10 cellular contexts compared by ENCODE assay signal in the genomic region with DNA sequence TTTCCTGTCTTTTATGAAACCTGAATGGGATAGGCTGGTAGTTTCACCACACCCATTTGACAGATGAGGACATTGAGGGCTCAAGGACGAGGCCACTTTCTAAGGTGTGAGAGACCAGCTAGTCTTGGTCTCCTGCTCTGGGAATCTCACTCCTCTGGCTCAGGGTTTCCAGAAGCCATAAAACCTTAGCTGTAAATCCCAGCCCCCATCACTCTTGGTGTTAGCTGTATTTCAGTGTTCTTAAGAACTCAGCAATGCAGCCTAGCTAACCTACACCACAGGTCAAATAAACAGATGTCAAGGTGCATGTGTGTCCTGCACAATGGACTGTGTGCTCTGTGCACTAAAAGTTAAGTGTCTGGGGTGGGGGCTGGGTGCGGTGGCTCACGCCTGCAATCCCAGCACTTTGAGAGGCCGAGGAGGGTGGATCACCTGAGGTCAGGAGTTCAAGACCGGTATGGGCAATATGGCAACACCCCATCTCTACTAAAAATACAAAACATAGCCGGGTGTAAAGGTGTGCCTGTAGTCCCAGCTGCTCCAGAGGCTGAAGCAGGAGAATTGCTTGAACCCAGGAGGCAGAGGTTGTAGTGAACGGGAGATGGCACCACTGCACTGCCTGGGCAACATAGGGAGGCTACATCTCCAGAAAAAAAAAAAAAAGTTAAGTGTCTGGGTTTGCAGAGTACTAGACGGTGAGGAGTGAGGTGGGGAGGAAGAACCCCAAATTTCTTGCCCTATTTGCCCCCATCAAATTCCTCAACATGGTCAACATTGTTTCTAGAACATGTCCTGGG. TPM values are rescaled to one million over a fixed set of nuclear protein-coding genes. Genes with fewer than 3 reads are reported as not detected.
DNase-seq lines count a peak whose midpoint lies in the region; ATAC-seq and TF ChIP-seq lines count a peak whose summit lies in the region.
"Had no signal": no experiment of that assay in that cellular context is flagged by ENCODE, and none has a peak within 500 bp of the region (broad histone marks: within the 10 kb centered on the region; RNA-seq: fewer than 3 reads in every experiment).

No MANE protein-coding gene starts in this region.

- H3K27me3 ChIP-seq in Panc1 (ENCODE audit: control insufficient read depth, insufficient read depth, low read length), result no peaks in the 10 kb centered on the region
- H3K27me3 ChIP-seq in CD8-positive, alpha-beta memory T cell (ENCODE audit: insufficient read depth, low read length, poor library complexity, severe bottlenecking), result peaks cover 20% of the 10 kb centered on the region

- ATAC-seq in Panc1 (peak; percentile 74), GM18861 (IDR thresholded peaks at IDR 0.05; ENCODE audit: unreplicated experiment) (no peak)
- ATAC-seq: activated T-cell treated with anti-CD3 and anti-CD28 coated beads, Interleukin-2, amount 50 U/mL, for 72 hours had no signal

- POLR2A ChIA-PET in Panc1 (lab: Charles Lee), result interaction anchor here (0.6 kb wide), 1 partner anchor 300 kb away, joined by 5 read pairs; no protein-coding TSS in a partner anchor
- POLR2A ChIA-PET in CD8-positive, alpha-beta memory T cell (lab: Charles Lee), result no interaction called here
- POLR2A ChIA-PET in HEK293T (lab: Yijun Ruan, JAX), result interaction anchor here (8.2 kb wide), 1 partner anchor 13 kb away, joined by 68 read pairs; the partner anchor contains the start of gene POP7

- CTCF ChIA-PET in Panc1 (lab: Charles Lee), result interaction anchor here (0.7 to 1.6 kb wide), 2 partner anchors 14 to 475 kb away, joined by 3 to 6 read pairs; partner anchors contain the start of gene POP7
- CTCF ChIA-PET in CD8-positive, alpha-beta memory T cell (lab: Charles Lee), result interaction anchor here (1.1 to 1.7 kb wide), 2 partner anchors 14 to 27 kb away, joined by 3 to 4 read pairs; partner anchors contain the start of gene POP7
- CTCF ChIA-PET in HEK293T (lab: Yijun Ruan, JAX), result interaction anchor here (0.7 kb wide), 1 partner anchor 107 kb away, joined by 3 read pairs; the partner anchor contains the start of gene MOSPD3

- H3K27ac ChIP-seq in Panc1 (ENCODE audit: low read length), result no peak overlapping the region
- H3K27ac ChIP-seq in CD8-positive, alpha-beta memory T cell (ENCODE audit: low read depth, low read length), result no peak overlapping the region

- in situ Hi-C loops in Panc1 (cut with HindIII; ENCODE audit: low pct_unique_long_range_greater_than_20kb, low sequenced_read_pairs), result loop anchor here (25.0 kb wide), 1 partner anchor 118 kb away; the partner anchor contains the start of gene EPHB4

- peaks cover 6% of the 10 kb centered on the region for H3K9me3 Mint-ChIP-seq in osteocyte (ENCODE audit: unreplicated experiment)
- peaks cover 0 to 13% (median 12%) of the 10 kb centered on the region in 5 donors for H3K9me3 Mint-ChIP-seq in CD8-positive, alpha-beta memory T cell

- no peak overlapping the region for H3K27ac Mint-ChIP-seq in osteocyte (ENCODE audit: unreplicated experiment)
- H3K27ac Mint-ChIP-seq in CD8-positive, alpha-beta memory T cell, result peak overlapping the region in 2 of 8 donors; percentile 39 to 68
- H3K27ac Mint-ChIP-seq: activated T-cell treated with anti-CD3 and anti-CD28 coated beads, Interleukin-2, amount 50 U/mL, for 72 hours had no signal

- H3K4me1 ChIP-seq in ES-I3 (ENCODE audit: insufficient read depth, low read length), result no peaks in the 10 kb centered on the region
- H3K4me1 ChIP-seq in Panc1 (ENCODE audit: control insufficient read depth, insufficient read depth, low read length), result no peaks in the 10 kb centered on the region
- H3K4me1 ChIP-seq in CD8-positive, alpha-beta memory T cell (ENCODE audit: insufficient read depth, low read length), result no peaks in the 10 kb centered on the region

- peak overlapping the region; percentile 10 for H3K4me3 Mint-ChIP-seq in osteocyte (ENCODE audit: unreplicated experiment)
- no peak overlapping the region for H3K4me3 Mint-ChIP-seq in CD8-positive, alpha-beta memory T cell
- H3K4me3 Mint-ChIP-seq: activated T-cell treated with anti-CD3 and anti-CD28 coated beads, Interleukin-2, amount 50 U/mL, for 72 hours had no signal

- H3K9me3 ChIP-seq in ES-I3 (ENCODE audit: control insufficient read depth, insufficient read depth, low read length) (no peaks in the 10 kb centered on the region), Panc1 (ENCODE audit: control insufficient read depth, insufficient read depth, low read depth, low read length) (no peaks in the 10 kb centered on the region)
- H3K9me3 ChIP-seq in CD8-positive, alpha-beta memory T cell (ENCODE audit: low read length), result no peaks in the 10 kb centered on the region

- H3K36me3 Mint-ChIP-seq in osteocyte (ENCODE audit: unreplicated experiment), result no peaks in the 10 kb centered on the region
- H3K36me3 Mint-ChIP-seq in CD8-positive, alpha-beta memory T cell, result peaks cover 0 to 11% (median 0%) of the 10 kb centered on the region in 3 donors

- no peaks in the 10 kb centered on the region for H3K36me3 ChIP-seq in ES-I3 (ENCODE audit: insufficient read depth, low read length)
- no peaks in the 10 kb centered on the region for H3K36me3 ChIP-seq in Panc1 (ENCODE audit: control insufficient read depth, insufficient read depth, low read length)
- H3K36me3 ChIP-seq in CD8-positive, alpha-beta memory T cell (ENCODE audit: insufficient read depth, low read length), result no peaks in the 10 kb centered on the region

- H3K9ac ChIP-seq in ES-I3 (ENCODE audit: low read depth, low read length), result peak overlapping the region; percentile 61; the same call in 1 of the 2 replicates

- H3K4me3 ChIP-seq in Panc1 (ENCODE audit: low read depth in 2 of 2, low read length in 2 of 2), result no peak overlapping the region
- no peak overlapping the region for H3K4me3 ChIP-seq in CD8-positive, alpha-beta memory T cell (ENCODE audit: low read length)

- intact Hi-C loops in Panc1 (cut with micrococcal nuclease; ENCODE audit: unreplicated experiment), result loop anchor here (10.0 kb wide), 1 partner anchor 75 kb away; no protein-coding TSS in a partner anchor

- H3K27me3 Mint-ChIP-seq in osteocyte (ENCODE audit: unreplicated experiment), result peaks cover 41% of the 10 kb centered on the region
- H3K27me3 Mint-ChIP-seq in CD8-positive, alpha-beta memory T cell, result peaks cover 37 to 58% of the 10 kb centered on the region in 2 donors

- TF ChIP-seq CTCF in Panc1 (IDR thresholded peaks at IDR 0.05) (no peak), osteocyte (IDR thresholded peaks at IDR 0.05) (peak; percentile 50)

- H3K4me1 Mint-ChIP-seq in osteocyte (ENCODE audit: unreplicated experiment), result peaks cover 10% of the 10 kb centered on the region
- H3K4me1 Mint-ChIP-seq in CD8-positive, alpha-beta memory T cell, result peaks cover 0 to 3% (median 0%) of the 10 kb centered on the region in 3 donors

- DNase-seq in Panc1 (ENCODE audit: low read depth, low spot score) (no peak), fibroblast of peridontal ligament (ENCODE audit: extremely low read depth) (peak; percentile 78), osteocyte (ENCODE audit: extremely low spot score, unreplicated experiment) (no peak), NCI-H146 (lab: John Stamatoyannopoulos, UW) (no peak), HEK293T (ENCODE audit: extremely low spot score) (no peak)
- no peak for DNase-seq in CD8-positive, alpha-beta memory T cell
- DNase-seq: activated T-cell treated with anti-CD3 and anti-CD28 coated beads, Interleukin-2, amount 50 U/mL, for 72 hours; T-helper 2 cell had no signal

- no TSS peak for BruUV-seq in Panc1 (replicated peaks; lab: Mats Ljungman, UMichigan)

TF ChIP-seq in HEK293T, 16 proteins besides CTCF, POLR2A, EP300 and RAD21 (continues in another document):
- no peak for TF ChIP-seq FOXA1 (IDR thresholded peaks at IDR 0.05)
- no peak for TF ChIP-seq TARDBP (IDR thresholded peaks at IDR 0.05)
- no peak for TF ChIP-seq ELF4 (IDR thresholded peaks at IDR 0.05)
- TF ChIP-seq LEF1 (IDR thresholded peaks at IDR 0.05; ENCODE audit: borderline replicate concordance), result no peak
- TF ChIP-seq BHLHE40 (IDR thresholded peaks at IDR 0.05; ENCODE audit: borderline replicate concordance), result no peak
- no peak for TF ChIP-seq FOXM1 (IDR thresholded peaks at IDR 0.05; ENCODE audit: borderline replicate concordance)
- TF ChIP-seq NFRKB (IDR thresholded peaks at IDR 0.05), result no peak
- no peak for TF ChIP-seq L3MBTL2 (conservative IDR thresholded peaks at IDR 0.05)
- TF ChIP-seq SUZ12 (IDR thresholded peaks at IDR 0.05), result no peak
- TF ChIP-seq PKNOX1 (IDR thresholded peaks at IDR 0.05), result no peak
- no peak for TF ChIP-seq CTBP1 (IDR thresholded peaks at IDR 0.05; ENCODE audit: borderline replicate concordance)
- no peak for TF ChIP-seq ZNF384 (IDR thresholded peaks at IDR 0.05)
- no peak for TF ChIP-seq FOXK2 (IDR thresholded peaks at IDR 0.05)

RNA-seq across cellular contexts. Expression of gene EPO, which starts 0.5 kb away (rescaled TPM):
- total RNA-seq in Panc1 (2021; ENCODE audit: unreplicated experiment) (not detected), osteocyte (not detected in 2 replicates)
- not detected for polyA plus RNA-seq in Panc1 (2012; ENCODE audit: insufficient read length)
- total RNA-seq in CD8-positive, alpha-beta memory T cell, result under 1 TPM in 1 of 2 experiments, not detected in 1; 0.22 TPM
- not detected for polyA plus RNA-seq in CD8-positive, alpha-beta memory T cell

RNA-seq across cellular contexts. Expression of gene ZAN, which starts 13.7 kb away (rescaled TPM):
- total RNA-seq in Panc1 (2021; ENCODE audit: unreplicated experiment) (not detected), osteocyte (not detected in 2 replicates)
- not detected for polyA plus RNA-seq in Panc1 (2012; ENCODE audit: insufficient read length)
- not detected for total RNA-seq in CD8-positive, alpha-beta memory T cell
- polyA plus RNA-seq in CD8-positive, alpha-beta memory T cell, result not detected
- total RNA-seq: activated T-cell treated with anti-CD3 and anti-CD28 coated beads, Interleukin-2, amount 50 U/mL, for 72 hours had no signal

RNA-seq across cellular contexts. Expression of gene POP7, which starts 13.8 kb away (rescaled TPM):
- total RNA-seq in Panc1 (2021; ENCODE audit: unreplicated experiment) (52.3 TPM), osteocyte (19.3 and 26.3 TPM in 2 replicates)
- polyA plus RNA-seq in Panc1 (2012; ENCODE audit: insufficient read length), result 79.3 TPM
- 10 to 100 TPM; 79.7 to 83.3 TPM for total RNA-seq in CD8-positive, alpha-beta memory T cell
- polyA plus RNA-seq in CD8-positive, alpha-beta memory T cell, result 51.7 TPM

RNA-seq across cellular contexts. Expression of gene GIGYF1, which starts 25.7 kb away (rescaled TPM):
- 52.6 TPM for total RNA-seq in Panc1 (2021; ENCODE audit: unreplicated experiment)
- 39.7 TPM for polyA plus RNA-seq in Panc1 (2012; ENCODE audit: insufficient read length)
- total RNA-seq in osteocyte, result 56.3 and 64.6 TPM in 2 replicates
- total RNA-seq in CD8-positive, alpha-beta memory T cell, result 10 to 100 TPM; 51.4 to 54.7 TPM
- 3.2 TPM for polyA plus RNA-seq in CD8-positive, alpha-beta memory T cell

RNA-seq across cellular contexts. Expression of gene GNB2, which starts 46.2 kb away (rescaled TPM):
- total RNA-seq in Panc1 (2021; ENCODE audit: unreplicated experiment), result 289 TPM
- polyA plus RNA-seq in Panc1 (2012; ENCODE audit: insufficient read length), result 485 TPM
- total RNA-seq in osteocyte, result 229 and 251 TPM in 2 replicates
- 100 to 1,000 TPM; 253 to 262 TPM for total RNA-seq in CD8-positive, alpha-beta memory T cell
- polyA plus RNA-seq in CD8-positive, alpha-beta memory T cell, result 62.9 TPM
